In the genomic region with DNA sequence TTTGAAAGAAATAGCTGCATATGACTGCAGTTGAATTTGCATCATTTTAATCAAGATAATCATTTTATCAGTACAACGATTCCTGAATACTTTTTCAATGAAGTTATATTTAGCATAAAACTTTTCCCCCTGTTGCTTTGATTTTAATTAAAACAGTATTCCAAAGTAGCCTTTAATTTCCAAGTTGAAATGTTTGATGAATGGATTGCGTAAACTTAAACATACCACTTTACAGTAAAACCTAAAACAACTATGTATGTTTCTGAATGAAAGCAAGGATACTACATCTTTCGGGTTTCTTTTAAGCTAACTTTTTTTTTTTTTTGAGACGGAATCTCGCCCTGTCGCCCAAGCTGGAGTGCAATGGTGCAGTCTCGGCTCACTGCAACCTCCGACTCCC, we compare ENCODE assay signal across 8 cellular contexts. TPM values are rescaled to one million over a fixed set of nuclear protein-coding genes. Genes with fewer than 3 reads are reported as not detected.
A peak's percentile ranks its signal among the peaks of the same experiment; 100 is the strongest.
DNase-seq lines count a peak whose midpoint lies in the region; ATAC-seq and TF ChIP-seq lines count a peak whose summit lies in the region.

No MANE protein-coding gene starts in this region.

- peaks cover 3% of the 10 kb centered on the region for H3K23me2 ChIP-seq in H9 (ENCODE audit: insufficient read length, low read depth, low read length, poor library complexity, severe bottlenecking)

- H3K27ac ChIP-seq in H9 (ENCODE audit: insufficient read length, low read depth, low read length) (no peak overlapping the region), skeletal muscle tissue (ENCODE audit: low read depth, low read length) (peak overlapping the region; percentile 83)

- no peak overlapping the region for H2AFZ ChIP-seq in H9 (ENCODE audit: low read length)

- no peak overlapping the region for H3T11ph ChIP-seq in H9 (ENCODE audit: low read length)

- no peak overlapping the region for H3K4ac ChIP-seq in H9 (ENCODE audit: low read depth, low read length)

- H3K79me2 ChIP-seq in H9 (ENCODE audit: insufficient read depth, low read length), result no peaks in the 10 kb centered on the region; the same call in 1 of the 2 replicates

- no peaks in the 10 kb centered on the region for H3K27me3 Mint-ChIP-seq in H9 (ENCODE audit: low read depth)
- H3K27me3 Mint-ChIP-seq in WTC11 (ENCODE audit: low read depth), result no peaks in the 10 kb centered on the region
- H3K27me3 Mint-ChIP-seq in glutamatergic neuron (ENCODE audit: unreplicated experiment), result peaks cover 2% of the 10 kb centered on the region

- no peak overlapping the region for H4K8ac ChIP-seq in H9 (replicated peaks; ENCODE audit: insufficient read length, low read depth, low read length)

- H3K27me3 ChIP-seq in H9 (ENCODE audit: insufficient read depth, low read length) (no peaks in the 10 kb centered on the region), skeletal muscle tissue (ENCODE audit: control insufficient read depth in 3 of 3, insufficient read depth in 3 of 3, low read length in 3 of 3) (no peaks in the 10 kb centered on the region)

- no peak overlapping the region for H3K9ac ChIP-seq in H9 (ENCODE audit: extremely low read depth, insufficient read length, low read length)
- H3K9ac ChIP-seq in skeletal muscle tissue (ENCODE audit: low read depth in 1 of 3, low read length in 3 of 3), result peak overlapping the region; percentile 75 to 88 (median 84)

- H3K4me3 Mint-ChIP-seq in H9 (peak overlapping the region; percentile 92 to 95), WTC11 (peak overlapping the region; percentile 95), glutamatergic neuron (ENCODE audit: unreplicated experiment) (peak overlapping the region; percentile 88)

- no peak overlapping the region for H3K18ac ChIP-seq in H9 (ENCODE audit: insufficient read length, low read depth, low read length)

- H2BK12ac ChIP-seq in H9 (ENCODE audit: insufficient read length, low read depth, low read length), result no peak overlapping the region

- no peak overlapping the region for H2BK120ac ChIP-seq in H9 (ENCODE audit: low read depth, low read length, poor library complexity, severe bottlenecking)

- H3K36me3 Mint-ChIP-seq in H9 (ENCODE audit: insufficient read depth in 1 of 3, low read depth in 3 of 3), result peaks cover 0 to 5% (median 4%) of the 10 kb centered on the region in 3 experiments; a peak in 5 of 7 replicates
- no peaks in the 10 kb centered on the region for H3K36me3 Mint-ChIP-seq in WTC11
- no peaks in the 10 kb centered on the region for H3K36me3 Mint-ChIP-seq in glutamatergic neuron (ENCODE audit: unreplicated experiment)

- H3K27ac Mint-ChIP-seq in H9 (no peak overlapping the region), WTC11 (no peak overlapping the region), glutamatergic neuron (ENCODE audit: unreplicated experiment) (peak overlapping the region; percentile 67)

- no peak for DNase-seq in H9
- DNase-seq in WTC11 (ENCODE audit: low spot score), result no peak
- no peak for DNase-seq in glutamatergic neuron
- DNase-seq in GM13976 (ENCODE audit: low spot score), result no peak
- no peak for DNase-seq in DMS79 (lab: John Stamatoyannopoulos, UW)
- DNase-seq in NCI-H1436 (lab: John Stamatoyannopoulos, UW), result no peak

- no peaks in the 10 kb centered on the region for H3K36me3 ChIP-seq in skeletal muscle tissue (ENCODE audit: control insufficient read depth in 3 of 3, insufficient read depth in 3 of 3, low read length in 3 of 3)

- H3K4me2 ChIP-seq in H9 (ENCODE audit: insufficient read depth, insufficient read length, low read length), result peak overlapping the region; percentile 99

- no peak overlapping the region for H3K14ac ChIP-seq in H9 (ENCODE audit: insufficient read depth, low read length)

- no peak overlapping the region for H2BK5ac ChIP-seq in H9 (ENCODE audit: insufficient read length, low read length)

- H4K91ac ChIP-seq in H9 (ENCODE audit: insufficient read length, low read depth, low read length), result no peak overlapping the region

- peaks cover 11 to 13% of the 10 kb centered on the region in 2 experiments for H3K4me1 Mint-ChIP-seq in H9
- peaks cover 20% of the 10 kb centered on the region for H3K4me1 Mint-ChIP-seq in WTC11
- peaks cover 6% of the 10 kb centered on the region for H3K4me1 Mint-ChIP-seq in glutamatergic neuron (ENCODE audit: low read depth, unreplicated experiment)

- H3K4me3 ChIP-seq in skeletal muscle tissue (ENCODE audit: low read length in 3 of 3), result peak overlapping the region; percentile 76 to 96 (median 88)

- H3K9me3 ChIP-seq in H9 (ENCODE audit: control insufficient read depth, low read depth, low read length), result no peaks in the 10 kb centered on the region
- no peaks in the 10 kb centered on the region for H3K9me3 ChIP-seq in skeletal muscle tissue (ENCODE audit: control insufficient read depth in 3 of 3, low read length in 3 of 3)

- H4K20me1 ChIP-seq in H9 (ENCODE audit: control insufficient read depth, insufficient read depth, insufficient read length), result no peaks in the 10 kb centered on the region

- ATAC-seq in WTC11 (no peak), HG03095 (IDR thresholded peaks at IDR 0.05; ENCODE audit: unreplicated experiment) (no peak)

- TF ChIP-seq CTCF in H9 (conservative IDR thresholded peaks at IDR 0.05), result no peak
- TF ChIP-seq CTCF in WTC11 (IDR thresholded peaks at IDR 0.05), result no peak
- TF ChIP-seq CTCF in glutamatergic neuron (IDR thresholded peaks at IDR 0.05; ENCODE audit: partially characterized antibody, unreplicated experiment), result no peak
- TF ChIP-seq CTCF in GM13976 (IDR thresholded peaks at IDR 0.05; ENCODE audit: borderline replicate concordance, control extremely low read depth, extremely low read depth, insufficient read depth, missing control alignments), result no peak

- in situ Hi-C loops in GM13976 (cut with MboI; ENCODE audit: low sequenced_read_pairs, unreplicated experiment), result no loop called here

- H3K79me1 ChIP-seq in H9 (ENCODE audit: insufficient read depth, low read depth, low read length, poor library complexity, severe bottlenecking), result no peaks in the 10 kb centered on the region

- no peak overlapping the region for H3K23ac ChIP-seq in H9 (ENCODE audit: insufficient read length, low read depth, low read length)

- no peak overlapping the region for H2AK5ac ChIP-seq in H9 (ENCODE audit: insufficient read length, low read length)

- H2BK15ac ChIP-seq in H9 (ENCODE audit: low read depth, low read length), result no peak overlapping the region

- H3K4me1 ChIP-seq in H9 (ENCODE audit: insufficient read depth, low read length) (no peaks in the 10 kb centered on the region), skeletal muscle tissue (ENCODE audit: control insufficient read depth in 3 of 3, insufficient read depth in 3 of 3, low read length in 3 of 3) (peaks cover 2 to 11% (median 11%) of the 10 kb centered on the region in 3 donors)

- WGBS in H9 (ENCODE audit: extremely low coverage, insufficient read length, low lambda C conversion rate), result no CpG with 5 or more reads among the region's 8 CpGs

- H3K9me3 Mint-ChIP-seq in H9 (no peaks in the 10 kb centered on the region), WTC11 (no peaks in the 10 kb centered on the region), glutamatergic neuron (ENCODE audit: unreplicated experiment) (peaks cover 12% of the 10 kb centered on the region)

- no peak overlapping the region for H4K5ac ChIP-seq in H9 (ENCODE audit: insufficient read length, low read depth, low read length)

- no peak overlapping the region for H3K56ac ChIP-seq in H9 (ENCODE audit: insufficient read length, low read depth, low read length)

- CTCF ChIA-PET in WTC11 (lab: Charles Lee), result interaction anchor here (0.5 kb wide), 1 partner anchor 17 kb away, joined by 3 read pairs; no protein-coding TSS in a partner anchor

- no peak overlapping the region for H2BK20ac ChIP-seq in H9 (ENCODE audit: low read depth, low read length, poor library complexity, severe bottlenecking)

- POLR2A ChIA-PET in WTC11 (lab: Charles Lee), result interaction anchor here (0.7 to 3.9 kb wide), 3 partner anchors 9 to 53 kb away, joined by 3 to 56 read pairs (median 3); a partner anchor contains a TSS

TF ChIP-seq in WTC11, 78 proteins besides CTCF, POLR2A, EP300 and RAD21 (continues in another document):
- TF ChIP-seq, protein P1, sequence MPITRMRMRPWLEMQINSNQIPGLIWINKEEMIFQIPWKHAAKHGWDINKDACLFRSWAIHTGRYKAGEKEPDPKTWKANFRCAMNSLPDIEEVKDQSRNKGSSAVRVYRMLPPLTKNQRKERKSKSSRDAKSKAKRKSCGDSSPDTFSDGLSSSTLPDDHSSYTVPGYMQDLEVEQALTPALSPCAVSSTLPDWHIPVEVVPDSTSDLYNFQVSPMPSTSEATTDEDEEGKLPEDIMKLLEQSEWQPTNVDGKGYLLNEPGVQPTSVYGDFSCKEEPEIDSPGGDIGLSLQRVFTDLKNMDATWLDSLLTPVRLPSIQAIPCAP (CRISPR knock-in tag; IDR thresholded peaks at IDR 0.05), result no peak
- TF ChIP-seq, protein P2, sequence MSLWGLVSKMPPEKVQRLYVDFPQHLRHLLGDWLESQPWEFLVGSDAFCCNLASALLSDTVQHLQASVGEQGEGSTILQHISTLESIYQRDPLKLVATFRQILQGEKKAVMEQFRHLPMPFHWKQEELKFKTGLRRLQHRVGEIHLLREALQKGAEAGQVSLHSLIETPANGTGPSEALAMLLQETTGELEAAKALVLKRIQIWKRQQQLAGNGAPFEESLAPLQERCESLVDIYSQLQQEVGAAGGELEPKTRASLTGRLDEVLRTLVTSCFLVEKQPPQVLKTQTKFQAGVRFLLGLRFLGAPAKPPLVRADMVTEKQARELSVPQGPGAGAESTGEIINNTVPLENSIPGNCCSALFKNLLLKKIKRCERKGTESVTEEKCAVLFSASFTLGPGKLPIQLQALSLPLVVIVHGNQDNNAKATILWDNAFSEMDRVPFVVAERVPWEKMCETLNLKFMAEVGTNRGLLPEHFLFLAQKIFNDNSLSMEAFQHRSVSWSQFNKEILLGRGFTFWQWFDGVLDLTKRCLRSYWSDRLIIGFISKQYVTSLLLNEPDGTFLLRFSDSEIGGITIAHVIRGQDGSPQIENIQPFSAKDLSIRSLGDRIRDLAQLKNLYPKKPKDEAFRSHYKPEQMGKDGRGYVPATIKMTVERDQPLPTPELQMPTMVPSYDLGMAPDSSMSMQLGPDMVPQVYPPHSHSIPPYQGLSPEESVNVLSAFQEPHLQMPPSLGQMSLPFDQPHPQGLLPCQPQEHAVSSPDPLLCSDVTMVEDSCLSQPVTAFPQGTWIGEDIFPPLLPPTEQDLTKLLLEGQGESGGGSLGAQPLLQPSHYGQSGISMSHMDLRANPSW (CRISPR knock-in tag; conservative IDR thresholded peaks at IDR 0.05; ENCODE audit: low read depth), result no peak
- TF ChIP-seq FOXJ3 (CRISPR knock-in tag; IDR thresholded peaks at IDR 0.05; ENCODE audit: borderline replicate concordance), result no peak
- TF ChIP-seq ZNF232 (CRISPR knock-in tag; IDR thresholded peaks at IDR 0.05), result no peak

RNA-seq across cellular contexts. Expression of a gene that starts 1.4 kb away (rescaled TPM):
- 30.8 and 32.8 TPM in 2 replicates for total RNA-seq in H9 (2021)
- total RNA-seq in WTC11 (2021), result 25.9 to 28.4 TPM (median 26.8 TPM) in 3 replicates
- total RNA-seq in glutamatergic neuron (ENCODE audit: unreplicated experiment), result 44.5 TPM
- 39.7 TPM for total RNA-seq in skeletal muscle tissue

RNA-seq across cellular contexts. Expression of a gene that starts 25.1 kb away (rescaled TPM):
- total RNA-seq in H9 (2021), result 148 and 149 TPM in 2 replicates
- total RNA-seq in WTC11 (2021), result 116 to 136 TPM (median 135 TPM) in 3 replicates
- total RNA-seq in glutamatergic neuron (ENCODE audit: unreplicated experiment), result 67.5 TPM
- 25.1 TPM for total RNA-seq in skeletal muscle tissue

RNA-seq across cellular contexts. Expression of a gene that starts 53.9 kb away (rescaled TPM):
- 48.8 and 49.4 TPM in 2 replicates for total RNA-seq in H9 (2021)
- 43.1 to 45.5 TPM (median 44.4 TPM) in 3 replicates for total RNA-seq in WTC11 (2021)
- total RNA-seq in glutamatergic neuron (ENCODE audit: unreplicated experiment), result 48.8 TPM
- 43.8 TPM for total RNA-seq in skeletal muscle tissue
